In the genomic region with DNA sequence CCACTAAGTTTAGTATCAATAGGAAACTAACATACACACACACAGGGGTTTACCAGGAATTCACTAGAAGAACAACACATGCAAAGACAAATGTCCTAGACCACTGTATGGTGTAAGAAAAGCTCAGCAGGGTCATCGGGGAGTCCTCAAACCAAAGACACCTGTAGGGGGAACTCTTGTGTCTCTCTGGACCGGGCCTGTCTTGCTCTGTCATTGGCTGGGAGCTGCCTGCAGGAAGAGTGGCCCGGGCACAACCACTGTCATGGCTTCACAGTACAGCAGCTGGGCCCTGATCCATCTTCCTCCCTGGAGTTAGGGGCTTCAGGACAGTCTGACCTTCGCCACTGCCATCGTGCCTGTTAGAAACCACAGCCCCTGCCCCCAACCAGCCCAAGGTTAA, we compare ENCODE assay signal across 26 cellular contexts.
DNase-seq lines count a peak whose midpoint lies in the region; ATAC-seq and TF ChIP-seq lines count a peak whose summit lies in the region.
"Had no signal": no experiment of that assay in that cellular context is flagged by ENCODE, and none has a peak within 500 bp of the region (broad histone marks: within the 10 kb centered on the region; RNA-seq: fewer than 3 reads in every experiment).

No MANE protein-coding gene starts in this region.

- no peaks in the 10 kb centered on the region for H3K9me2 ChIP-seq in Loucy (replicated peaks; ENCODE audit: low read depth, low read length)

- no peak overlapping the region for H3K4me3 ChIP-seq in Loucy (ENCODE audit: low read length, poor library complexity, severe bottlenecking)
- H3K4me3 ChIP-seq: vagina had no signal

- H3K4me1 Mint-ChIP-seq in progenitor cell of endocrine pancreas (ENCODE audit: low read depth), result no peaks in the 10 kb centered on the region
- no peaks in the 10 kb centered on the region for H3K4me1 Mint-ChIP-seq in glutamatergic neuron (ENCODE audit: low read depth, unreplicated experiment)
- H3K4me1 Mint-ChIP-seq: activated naive CD8-positive, alpha-beta T cell treated with anti-CD3 and anti-CD28 coated beads for 36 hours; central memory CD8-positive, alpha-beta T cell; stimulated activated effector memory CD8-positive, alpha-beta T cell treated with anti-CD3 and anti-CD28 coated beads, Interleukin-12 subunit alpha, Interleukin-12 subunit beta, amount 100 ng/mL, for 72 hours; T-cell had no signal

- H3K9me3 Mint-ChIP-seq in progenitor cell of endocrine pancreas (ENCODE audit: low read depth), result no peaks in the 10 kb centered on the region
- H3K9me3 Mint-ChIP-seq in glutamatergic neuron (ENCODE audit: unreplicated experiment), result no peaks in the 10 kb centered on the region
- H3K9me3 Mint-ChIP-seq: activated naive CD8-positive, alpha-beta T cell treated with anti-CD3 and anti-CD28 coated beads for 36 hours; CD8-positive, alpha-beta T cell; central memory CD8-positive, alpha-beta T cell; stimulated activated effector memory CD8-positive, alpha-beta T cell treated with anti-CD3 and anti-CD28 coated beads, Interleukin-12 subunit alpha, Interleukin-12 subunit beta, amount 100 ng/mL, for 72 hours had no signal

- no peaks in the 10 kb centered on the region for H3K27me3 ChIP-seq in Loucy (ENCODE audit: insufficient read depth, low read length, poor library complexity, severe bottlenecking)
- H3K27me3 ChIP-seq in foreskin keratinocyte, result no peaks in the 10 kb centered on the region
- H3K27me3 ChIP-seq: vagina had no signal

- DNase-seq in foreskin keratinocyte (no peak), progenitor cell of endocrine pancreas (ENCODE audit: low spot score, unreplicated experiment) (no peak), glutamatergic neuron (no peak), NCI-H1417 (lab: John Stamatoyannopoulos, UW) (no peak)
- DNase-seq: activated CD4-positive, alpha-beta T cell treated with anti-CD3 and anti-CD28 coated beads for 1 hour; activated naive CD8-positive, alpha-beta T cell treated with anti-CD3 and anti-CD28 coated beads for 36 hours; CD8-positive, alpha-beta T cell; DMS79; foreskin melanocyte; hippocampal formation; mammary epithelial cell; NCI-H1092; NCI-H2029; NCI-H345; NCI-H774; occipital lobe; PC-3; Right ventricle myocardium superior; stimulated activated CD4-positive, alpha-beta T cell treated with anti-CD3 and anti-CD28 coated beads, Interleukin-2, amount 100 ng/mL, for 24 hours; T-cell had no signal

- H3K4me3 Mint-ChIP-seq in progenitor cell of endocrine pancreas (ENCODE audit: low read depth) (no peak overlapping the region), glutamatergic neuron (ENCODE audit: unreplicated experiment) (no peak overlapping the region)
- H3K4me3 Mint-ChIP-seq: activated naive CD8-positive, alpha-beta T cell treated with anti-CD3 and anti-CD28 coated beads for 36 hours; CD8-positive, alpha-beta T cell; central memory CD8-positive, alpha-beta T cell; stimulated activated effector memory CD8-positive, alpha-beta T cell treated with anti-CD3 and anti-CD28 coated beads, Interleukin-12 subunit alpha, Interleukin-12 subunit beta, amount 100 ng/mL, for 72 hours; T-cell had no signal

- no peak overlapping the region for H3K27ac ChIP-seq in foreskin keratinocyte
- H3K27ac ChIP-seq: vagina had no signal

- H3K27ac Mint-ChIP-seq in progenitor cell of endocrine pancreas (no peak overlapping the region), glutamatergic neuron (ENCODE audit: unreplicated experiment) (no peak overlapping the region)
- H3K27ac Mint-ChIP-seq: activated naive CD8-positive, alpha-beta T cell treated with anti-CD3 and anti-CD28 coated beads for 36 hours; CD8-positive, alpha-beta T cell; stimulated activated effector memory CD8-positive, alpha-beta T cell treated with anti-CD3 and anti-CD28 coated beads, Interleukin-12 subunit alpha, Interleukin-12 subunit beta, amount 100 ng/mL, for 72 hours; T-cell had no signal

- TF ChIP-seq CTCF in Loucy (conservative IDR thresholded peaks at IDR 0.05; ENCODE audit: low read length), result peak; percentile 52
- peak; percentile 21 for TF ChIP-seq CTCF in foreskin keratinocyte (conservative IDR thresholded peaks at IDR 0.05)
- TF ChIP-seq CTCF in progenitor cell of endocrine pancreas (IDR thresholded peaks at IDR 0.05; ENCODE audit: unreplicated experiment), result peak; percentile 27
- TF ChIP-seq CTCF in glutamatergic neuron (IDR thresholded peaks at IDR 0.05; ENCODE audit: partially characterized antibody, unreplicated experiment), result no peak

- H2AFZ ChIP-seq in Loucy (ENCODE audit: low read length), result peak overlapping the region; percentile 63

- H3K79me2 ChIP-seq in Loucy (ENCODE audit: insufficient read depth, low read length), result no peaks in the 10 kb centered on the region

- H3F3A ChIP-seq in Loucy (ENCODE audit: low read depth), result no peaks in the 10 kb centered on the region

- H3K27me3 Mint-ChIP-seq in progenitor cell of endocrine pancreas (peaks cover 6% of the 10 kb centered on the region), glutamatergic neuron (ENCODE audit: unreplicated experiment) (no peaks in the 10 kb centered on the region)

- peak; percentile 45 for ATAC-seq in GM19372 (IDR thresholded peaks at IDR 0.05; ENCODE audit: low read depth, unreplicated experiment)
- ATAC-seq in foreskin keratinocyte, result no peak
- ATAC-seq in GM21825 (IDR thresholded peaks at IDR 0.05; ENCODE audit: unreplicated experiment), result no peak
- ATAC-seq: CD8-positive, alpha-beta T cell; PC-3; stimulated activated effector memory CD8-positive, alpha-beta T cell treated with anti-CD3 and anti-CD28 coated beads, Interleukin-12 subunit alpha, Interleukin-12 subunit beta, amount 100 ng/mL, for 72 hours; T-cell had no signal

- H3K4me1 ChIP-seq in Loucy (ENCODE audit: insufficient read depth, low read length, poor library complexity, severe bottlenecking), result peaks cover 16% of the 10 kb centered on the region
- H3K4me1 ChIP-seq in foreskin keratinocyte, result peaks cover 21% of the 10 kb centered on the region
- H3K4me1 ChIP-seq: vagina had no signal

- no peaks in the 10 kb centered on the region for H4K20me1 ChIP-seq in Loucy (ENCODE audit: insufficient read depth, low read length, poor library complexity, severe bottlenecking)

- H3K36me3 ChIP-seq in Loucy (ENCODE audit: insufficient read depth, low read length), result no peaks in the 10 kb centered on the region
- H3K36me3 ChIP-seq: vagina had no signal

- no peak overlapping the region for H3K9ac ChIP-seq in Loucy (ENCODE audit: low read depth, low read length, poor library complexity, severe bottlenecking)

- H3K4me2 ChIP-seq in Loucy (ENCODE audit: low read depth, low read length, poor library complexity, severe bottlenecking), result no peak overlapping the region

- H3K36me3 Mint-ChIP-seq in progenitor cell of endocrine pancreas (ENCODE audit: insufficient read depth) (no peaks in the 10 kb centered on the region), glutamatergic neuron (ENCODE audit: unreplicated experiment) (no peaks in the 10 kb centered on the region)
- H3K36me3 Mint-ChIP-seq: activated naive CD8-positive, alpha-beta T cell treated with anti-CD3 and anti-CD28 coated beads for 36 hours; CD8-positive, alpha-beta T cell; stimulated activated effector memory CD8-positive, alpha-beta T cell treated with anti-CD3 and anti-CD28 coated beads, Interleukin-12 subunit alpha, Interleukin-12 subunit beta, amount 100 ng/mL, for 72 hours; T-cell had no signal

- no peaks in the 10 kb centered on the region for H3K9me3 ChIP-seq in Loucy (ENCODE audit: insufficient read depth, low read depth, low read length)
- H3K9me3 ChIP-seq: vagina had no signal
